ENCODE assay signal across 1 cellular context in the genomic region with DNA sequence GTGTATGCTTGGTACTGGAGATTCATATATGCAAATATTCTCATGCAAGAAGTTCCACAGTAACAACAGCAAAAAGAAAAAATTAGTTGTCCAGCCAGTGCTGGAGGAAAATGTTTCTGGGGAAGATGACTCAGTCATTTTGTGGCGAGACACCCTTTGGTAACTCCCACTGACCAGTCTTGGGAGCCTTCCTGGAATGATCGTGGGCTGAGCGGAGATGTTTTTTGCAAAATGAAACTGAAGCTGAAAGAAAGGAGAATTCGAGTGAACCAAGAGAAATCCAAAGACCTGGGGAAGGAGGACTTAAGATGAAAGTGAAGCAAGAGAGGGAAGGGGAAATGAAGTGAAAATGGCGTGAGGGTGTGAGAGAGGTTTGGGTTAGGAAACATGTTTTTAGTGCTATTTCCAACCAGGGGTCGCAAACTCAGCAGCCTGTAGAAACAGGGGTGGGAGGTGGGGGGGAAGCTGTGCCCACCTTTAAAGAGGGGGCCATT.
TF ChIP-seq lines count a peak whose summit lies in the region.

No MANE protein-coding gene starts in this region.

TF ChIP-seq in IMR-90, 13 proteins besides CTCF, POLR2A, EP300 and RAD21:
- TF ChIP-seq ELK1 (IDR thresholded peaks at IDR 0.05; ENCODE audit: borderline replicate concordance, low read depth, low read length) (no peak), RFX5 (IDR thresholded peaks at IDR 0.05; ENCODE audit: low read depth, low read length) (no peak), NFE2L2 (IDR thresholded peaks at IDR 0.05; ENCODE audit: low read depth, low read length) (peak; percentile 85), FOS (IDR thresholded peaks at IDR 0.05; ENCODE audit: low read depth, low read length) (peak; percentile 89), BHLHE40 (IDR thresholded peaks at IDR 0.05; ENCODE audit: low read depth, low read length) (no peak), CEBPB (IDR thresholded peaks at IDR 0.05; ENCODE audit: low read depth, low read length) (peak; percentile 37; the same call in 1 of the 2 replicates)
